Comparison of ENCODE assay signal across 1 cellular context in genomic region chr6:122696079-122696478, GRCh38.
TF ChIP-seq lines count a peak whose summit lies in the region.

No MANE protein-coding gene starts in this region.

TF ChIP-seq in GM23338, 12 proteins besides CTCF, POLR2A, EP300 and RAD21 (continued from another document):
- TF ChIP-seq ZNF462 (CRISPR knock-in tag; IDR thresholded peaks at IDR 0.05): no peak
- no peak for TF ChIP-seq ZNF331 (CRISPR knock-in tag; IDR thresholded peaks at IDR 0.05; ENCODE audit: low read depth)
- no peak for TF ChIP-seq REST (IDR thresholded peaks at IDR 0.05; ENCODE audit: unreplicated experiment)
- TF ChIP-seq NANOG (IDR thresholded peaks at IDR 0.05; ENCODE audit: borderline replicate concordance): no peak
- no peak for TF ChIP-seq POLR2AphosphoS5 (IDR thresholded peaks at IDR 0.05; ENCODE audit: low read depth)
- TF ChIP-seq EZH2 (IDR thresholded peaks at IDR 0.05; ENCODE audit: low read depth, unreplicated experiment): no peak
- no peak for TF ChIP-seq STAT1 (IDR thresholded peaks at IDR 0.05; ENCODE audit: unreplicated experiment)
